In genomic region chr14:101075801-101076413, GRCh38 we compare ENCODE assay signal across 21 cellular contexts.
A peak's percentile ranks its signal among the peaks of the same experiment; 100 is the strongest.
DNase-seq lines count a peak whose midpoint lies in the region; ATAC-seq, FAIRE-seq and TF ChIP-seq lines count a peak whose summit lies in the region.
"Had no signal": no experiment of that assay in that cellular context is flagged by ENCODE, and none has a peak within 500 bp of the region (broad histone marks: within the 10 kb centered on the region; RNA-seq: fewer than 3 reads in every experiment).

No MANE protein-coding gene starts in this region.

- no peak overlapping the region for H3K14ac ChIP-seq in trophoblast cell (ENCODE audit: low read length)

- H3K4me2 ChIP-seq in A549 (no peak overlapping the region), Karpas-422 (ENCODE audit: low read depth, low read length, poor library complexity, severe bottlenecking) (no peak overlapping the region), trophoblast cell (ENCODE audit: low read length) (no peak overlapping the region)

- no peaks in the 10 kb centered on the region for H3K9me2 ChIP-seq in Karpas-422 (replicated peaks; ENCODE audit: insufficient read depth, low read length)

- WGBS in A549 (ENCODE audit: missing lambda C conversion rate) = 88% methylated on average over 14 of the region's 15 CpGs
- WGBS in endodermal cell (ENCODE audit: insufficient coverage in 1 of 2, insufficient read length in 1 of 2), 2 experiments = 86 to 90% methylated on average over 7 to 15 of the region's 15 CpGs
- no CpG with 5 or more reads among the region's 15 CpGs for WGBS in trophoblast cell (ENCODE audit: extremely low coverage, insufficient coverage, insufficient read length)

- H3K9me3 Mint-ChIP-seq in endodermal cell = no peaks in the 10 kb centered on the region
- H3K9me3 Mint-ChIP-seq in HFFc6 = no peaks in the 10 kb centered on the region; the same call in 1 of the 2 replicates
- H3K9me3 Mint-ChIP-seq: GM23338 had no signal

- H3K4me1 Mint-ChIP-seq in endodermal cell (peaks cover 36% of the 10 kb centered on the region), HFFc6 (ENCODE audit: low read depth) (peaks cover 38% of the 10 kb centered on the region)
- H3K4me1 Mint-ChIP-seq: CD4-positive, alpha-beta memory T cell; IgD-negative memory B cell had no signal

- H3K9me3 ChIP-seq in A549 (no peaks in the 10 kb centered on the region), Karpas-422 (ENCODE audit: low read length) (no peaks in the 10 kb centered on the region), endodermal cell (ENCODE audit: control insufficient read depth, low read length) (no peaks in the 10 kb centered on the region), trophoblast cell (ENCODE audit: insufficient read depth, low read depth, low read length) (no peaks in the 10 kb centered on the region)
- H3K9me3 ChIP-seq: esophagus squamous epithelium had no signal

- H3K4ac ChIP-seq in trophoblast cell (ENCODE audit: low read depth, low read length) = no peak overlapping the region

- H3K4me3 ChIP-seq in A549 (no peak overlapping the region), Karpas-422 (ENCODE audit: low read length) (no peak overlapping the region), endodermal cell (ENCODE audit: low read length) (no peak overlapping the region), trophoblast cell (ENCODE audit: low read depth, low read length) (no peak overlapping the region)
- H3K4me3 ChIP-seq: esophagus squamous epithelium, GM23338 had no signal

- no peaks in the 10 kb centered on the region for H3K36me3 ChIP-seq in Karpas-422 (ENCODE audit: insufficient read depth, low read length)
- H3K36me3 ChIP-seq in endodermal cell (ENCODE audit: control insufficient read depth, insufficient read depth, low read length) = no peaks in the 10 kb centered on the region
- no peaks in the 10 kb centered on the region for H3K36me3 ChIP-seq in trophoblast cell (ENCODE audit: control insufficient read depth in 1 of 2, insufficient read depth in 2 of 2, low read length in 2 of 2)
- H3K36me3 ChIP-seq: esophagus squamous epithelium had no signal

- no peaks in the 10 kb centered on the region for H3K27me3 ChIP-seq in Karpas-422 (ENCODE audit: low read length)
- no peaks in the 10 kb centered on the region for H3K27me3 ChIP-seq in endodermal cell (ENCODE audit: control insufficient read depth, insufficient read depth, low read length, poor library complexity, severe bottlenecking)
- H3K27me3 ChIP-seq in trophoblast cell (ENCODE audit: insufficient read depth, low read length) = peaks cover 3% of the 10 kb centered on the region

- CTCF ChIA-PET in A549 (lab: Yijun Ruan, JAX) = no interaction called here

- intact Hi-C loops in posterior vena cava (cut with DNase I) = no loop called here

- DNase-seq in A549 (ENCODE audit: low read depth in 1 of 2, low spot score in 1 of 2) (no peak), Karpas-422 (peak; percentile 40), endodermal cell (peak; percentile 48), trophoblast cell (no peak), HFFc6 (no peak), posterior vena cava (ENCODE audit: low spot score) (no peak)
- DNase-seq: activated naive CD4-positive, alpha-beta T cell treated with Interleukin-2 at 50 U/mL for 16 hours; activated T-cell treated with anti-CD3 and anti-CD28 coated beads for 4 hours; anterior cingulate cortex; CD4-positive, alpha-beta memory T cell; DMS153; effector CD4-positive, alpha-beta T cell; esophagus squamous epithelium; GF-D8; MM.1S; NCI-H1436 treated with DMSO at 0.1 percent for 48 hours; NCI-H524; substantia nigra had no signal

- H2BK12ac ChIP-seq in trophoblast cell (ENCODE audit: low read length) = peak overlapping the region; percentile 42

- FAIRE-seq in A549 (lab: Jason Lieb, UNC) = no peak

- H3K23ac ChIP-seq in trophoblast cell (ENCODE audit: low read length) = no peak overlapping the region

- no peak for TF ChIP-seq EP300 in A549 (IDR thresholded peaks at IDR 0.05)

- H4K20me1 ChIP-seq in Karpas-422 (ENCODE audit: insufficient read depth, low read depth, low read length) = no peaks in the 10 kb centered on the region

- H3K27ac Mint-ChIP-seq in endodermal cell = no peak overlapping the region
- H3K27ac Mint-ChIP-seq in HFFc6 = no peak overlapping the region
- H3K27ac Mint-ChIP-seq: CD4-positive, alpha-beta memory T cell; GM23338; IgD-negative memory B cell had no signal

- no peak for TF ChIP-seq CTCF in A549 (IDR thresholded peaks at IDR 0.05)
- TF ChIP-seq CTCF in endodermal cell (conservative IDR thresholded peaks at IDR 0.05) = no peak
- no peak for TF ChIP-seq CTCF in HFFc6 (IDR thresholded peaks at IDR 0.05)

- no peak overlapping the region for H3K9ac ChIP-seq in Karpas-422 (ENCODE audit: low read length)
- no peak overlapping the region for H3K9ac ChIP-seq in endodermal cell (ENCODE audit: extremely low read depth, low read length, poor library complexity, severe bottlenecking)
- no peak overlapping the region for H3K9ac ChIP-seq in trophoblast cell (ENCODE audit: low read length)

- H3K79me2 ChIP-seq in Karpas-422 (ENCODE audit: low read length) = no peaks in the 10 kb centered on the region
- H3K79me2 ChIP-seq in trophoblast cell (ENCODE audit: control insufficient read depth, insufficient read depth, low read length, poor library complexity) = peaks cover 2% of the 10 kb centered on the region

- H3K4me3 Mint-ChIP-seq in endodermal cell (no peak overlapping the region), HFFc6 (no peak overlapping the region)
- H3K4me3 Mint-ChIP-seq: CD4-positive, alpha-beta memory T cell; IgD-negative memory B cell had no signal

- H3K18ac ChIP-seq in trophoblast cell (ENCODE audit: low read length) = no peak overlapping the region

- no peak overlapping the region for H2BK5ac ChIP-seq in trophoblast cell (ENCODE audit: low read depth, low read length, poor library complexity)

- no peaks in the 10 kb centered on the region for H3K36me3 Mint-ChIP-seq in endodermal cell (ENCODE audit: low read depth)
- no peaks in the 10 kb centered on the region for H3K36me3 Mint-ChIP-seq in HFFc6 (ENCODE audit: low read depth)
- H3K36me3 Mint-ChIP-seq: CD4-positive, alpha-beta memory T cell; IgD-negative memory B cell had no signal

- H3K27ac ChIP-seq in A549 (peak overlapping the region; percentile 92; a peak in 4 of 6 replicates), Karpas-422 (ENCODE audit: low read length) (no peak overlapping the region), endodermal cell (ENCODE audit: low read depth, low read length) (no peak overlapping the region), trophoblast cell (ENCODE audit: low read depth, low read length) (no peak overlapping the region)
- H3K27ac ChIP-seq: esophagus squamous epithelium had no signal

- POLR2A ChIA-PET in A549 (lab: Yijun Ruan, JAX) = no interaction called here

- H3K27me3 Mint-ChIP-seq in endodermal cell (ENCODE audit: insufficient read depth) (peaks cover 9% of the 10 kb centered on the region), HFFc6 (ENCODE audit: insufficient read depth) (peaks cover 35% of the 10 kb centered on the region)

- no peak for TF ChIP-seq RAD21 in A549 (conservative IDR thresholded peaks at IDR 0.05 in 1 of 2, IDR thresholded peaks at IDR 0.05 in 1 of 2)

- no peak overlapping the region for H2BK120ac ChIP-seq in trophoblast cell (ENCODE audit: insufficient read depth, low read length, poor library complexity)

- H4K12ac ChIP-seq in trophoblast cell (ENCODE audit: low read depth, low read length) = no peak overlapping the region

- H4K8ac ChIP-seq in trophoblast cell (ENCODE audit: low read depth, low read length) = no peak overlapping the region

- no peak for ATAC-seq in A549
- no peak for ATAC-seq in GM18520 (IDR thresholded peaks at IDR 0.05; ENCODE audit: unreplicated experiment)
- ATAC-seq: GM23338 had no signal

- H3K4me1 ChIP-seq in A549 = peaks cover 37% of the 10 kb centered on the region
- peaks cover 22% of the 10 kb centered on the region for H3K4me1 ChIP-seq in Karpas-422 (ENCODE audit: low read length)
- H3K4me1 ChIP-seq in endodermal cell (ENCODE audit: control insufficient read depth, insufficient read depth, low read length) = peaks cover 16% of the 10 kb centered on the region
- H3K4me1 ChIP-seq in trophoblast cell (ENCODE audit: control insufficient read depth in 1 of 2, insufficient read depth in 2 of 2, low read length in 2 of 2) = peaks cover 18 to 21% of the 10 kb centered on the region in 2 experiments

- H3K79me1 ChIP-seq in trophoblast cell (ENCODE audit: low read length) = peaks cover 8% of the 10 kb centered on the region

- H2AFZ ChIP-seq in Karpas-422 (ENCODE audit: low read length) (no peak overlapping the region), trophoblast cell (ENCODE audit: insufficient read depth, low read length, poor library complexity) (no peak overlapping the region)
- H2AFZ ChIP-seq: GM23338 had no signal

- no peak overlapping the region for H2AK5ac ChIP-seq in trophoblast cell (ENCODE audit: low read length)

- TF ChIP-seq POLR2A in A549 (IDR thresholded peaks at IDR 0.05; ENCODE audit: low read length) = no peak

- no peak overlapping the region for H4K91ac ChIP-seq in trophoblast cell (ENCODE audit: low read depth, low read length)

TF ChIP-seq in A549, 52 proteins besides CTCF, POLR2A, EP300 and RAD21 (continues in another document):
- no peak for TF ChIP-seq REST (IDR thresholded peaks at IDR 0.05)

Comparison
In these comparisons a context has a peak if more than half of its experiments do, and no peak if none do; other contexts are left out.
1. DNase-seq: peak in Karpas-422 (single experiment) and endodermal cell (single experiment); none in A549 (0 of 2), trophoblast cell (0 of 2), HFFc6 (single experiment) and posterior vena cava (single experiment).
2. H3K27ac ChIP-seq: peak in A549 (2 of 2); none in Karpas-422 (single experiment), endodermal cell (single experiment) and trophoblast cell (single experiment).